ENCODE assay signal across 14 cellular contexts in the genomic region with DNA sequence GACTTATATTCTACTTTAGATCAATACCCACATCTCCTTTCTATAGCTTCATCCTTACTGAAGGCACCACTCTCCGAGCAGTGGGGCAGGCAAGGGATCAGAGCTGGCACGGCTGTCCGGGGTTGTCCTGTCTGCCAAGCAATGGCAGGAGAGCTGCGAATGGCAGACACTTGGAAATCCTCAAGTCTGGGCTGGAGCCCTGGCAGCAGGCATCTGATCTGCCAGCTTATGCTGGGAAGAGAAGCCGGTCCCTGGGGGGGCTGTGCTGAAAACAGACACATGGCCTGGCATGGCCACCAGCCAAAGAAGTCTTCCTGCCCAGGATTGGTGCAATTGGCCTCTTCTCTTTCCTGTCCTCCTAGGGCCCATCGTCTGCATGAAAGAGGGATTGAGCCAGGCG.
DNase-seq lines count a peak whose midpoint lies in the region; ATAC-seq and TF ChIP-seq lines count a peak whose summit lies in the region.
"Had no signal": no experiment of that assay in that cellular context is flagged by ENCODE, and none has a peak within 500 bp of the region (broad histone marks: within the 10 kb centered on the region; RNA-seq: fewer than 3 reads in every experiment).

No MANE protein-coding gene starts in this region.

- H3K27me3 ChIP-seq in right atrium auricular region: no peaks in the 10 kb centered on the region
- H3K27me3 ChIP-seq: colonic mucosa had no signal

- no peaks in the 10 kb centered on the region for H3K36me3 ChIP-seq in right atrium auricular region
- H3K36me3 ChIP-seq: colonic mucosa had no signal

- H3K9me3 ChIP-seq in right atrium auricular region: no peaks in the 10 kb centered on the region
- H3K9me3 ChIP-seq: colonic mucosa had no signal

- DNase-seq in Right ventricle myocardium inferior (ENCODE audit: missing footprints) (no peak), right atrium auricular region (ENCODE audit: low spot score) (no peak), amygdala (lab: John Stamatoyannopoulos, UW) (peak in 32 of 56 donors; percentile 2 to 70 (median 22)), hippocampal formation (lab: John Stamatoyannopoulos, UW) (peak; percentile 4 to 12), NCI-H748 (lab: John Stamatoyannopoulos, UW; ENCODE audit: unreplicated experiment) (no peak)
- no peak for DNase-seq in stimulated activated CD4-positive, alpha-beta T cell treated with anti-CD3 and anti-CD28 coated beads, Interleukin-2, amount 100 ng/mL, for 24 hours
- DNase-seq: GF-D8, NCI-H187 treated with DMSO at 0.1 percent for 48 hours, retina had no signal

- ATAC-seq in Right ventricle myocardium inferior (peak; percentile 78), GM21786 (IDR thresholded peaks at IDR 0.05; ENCODE audit: unreplicated experiment) (no peak), GM21576 (IDR thresholded peaks at IDR 0.05; ENCODE audit: unreplicated experiment) (no peak)

- no peak overlapping the region for H3K27ac ChIP-seq in right atrium auricular region
- H3K27ac ChIP-seq: colonic mucosa had no signal

- TF ChIP-seq CTCF in right atrium auricular region (IDR thresholded peaks at IDR 0.05): no peak

- intact Hi-C loops in Right ventricle myocardium inferior (cut with DNase I): loop anchor here (5.0 kb wide), 1 partner anchor 273 kb away; no protein-coding TSS in a partner anchor

- H3K4me1 ChIP-seq in right atrium auricular region: no peaks in the 10 kb centered on the region
- H3K4me1 ChIP-seq: colonic mucosa had no signal

- no peak overlapping the region for H3K4me3 ChIP-seq in right atrium auricular region
- H3K4me3 ChIP-seq: colonic mucosa, GM12878, lung had no signal

Comparison
In these comparisons a context has a peak if more than half of its experiments do, and no peak if none do; other contexts are left out.
1. DNase-seq: peak in amygdala (32 of 56) and hippocampal formation (2 of 2); none in Right ventricle myocardium inferior (single experiment), right atrium auricular region (single experiment), stimulated activated CD4-positive, alpha-beta T cell treated with anti-CD3 and anti-CD28 coated beads, Interleukin-2, amount 100 ng/mL, for 24 hours (0 of 2) and NCI-H748 (single experiment).